In the genomic region with DNA sequence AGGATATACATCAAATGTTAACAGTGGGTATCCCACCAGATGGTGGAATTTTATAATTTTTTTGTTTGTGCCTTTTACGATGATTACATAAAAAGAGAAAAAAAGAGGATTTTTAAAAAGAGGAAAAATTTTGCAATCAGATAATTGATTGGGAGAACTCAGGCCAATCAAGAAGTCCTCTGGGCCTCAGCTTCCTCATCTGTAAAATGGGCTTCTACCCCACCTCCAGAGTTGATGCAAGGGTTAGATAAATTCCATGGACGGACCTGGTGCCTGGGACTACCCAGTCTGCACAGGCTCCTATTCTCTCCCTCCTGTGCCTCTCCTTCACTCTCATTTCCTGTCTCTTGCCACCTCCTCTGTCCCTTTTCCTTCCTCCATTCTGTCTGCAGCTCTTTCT, we compare ENCODE assay signal across 9 cellular contexts.
"Had no signal": no experiment of that assay in that cellular context is flagged by ENCODE, and none has a peak within 500 bp of the region (broad histone marks: within the 10 kb centered on the region; RNA-seq: fewer than 3 reads in every experiment).

No MANE protein-coding gene starts in this region.

- DNase-seq: GM23248, GOT3, H7, HFFc6, KG1 had no signal

- H2AFZ ChIP-seq: GM23248 had no signal

- H3K4me3 ChIP-seq: GM23248, HAP-1 had no signal

- H3K27ac ChIP-seq: GM23248 had no signal

- H3K36me3 Mint-ChIP-seq: IgD-negative memory B cell had no signal

- H3K27ac Mint-ChIP-seq: HFFc6, IgD-negative memory B cell had no signal

- FAIRE-seq: HTR-8/SVneo had no signal

- H3K4me1 Mint-ChIP-seq: IgD-negative memory B cell had no signal

- H3K4me1 ChIP-seq: HAP-1 had no signal

- ATAC-seq: HCT116 had no signal

- H3K36me3 ChIP-seq: HAP-1 had no signal

- H3K9me3 ChIP-seq: HAP-1 had no signal

- H3K4me3 Mint-ChIP-seq: HFFc6, IgD-negative memory B cell had no signal

- H3K9ac ChIP-seq: GM23248 had no signal
